13 cellular contexts compared by ENCODE assay signal in genomic region chr5:116668361-116668760, GRCh38.
DNase-seq lines count a peak whose midpoint lies in the region; FAIRE-seq and TF ChIP-seq lines count a peak whose summit lies in the region.
"Had no signal": no experiment of that assay in that cellular context is flagged by ENCODE, and none has a peak within 500 bp of the region (broad histone marks: within the 10 kb centered on the region; RNA-seq: fewer than 3 reads in every experiment).

No MANE protein-coding gene starts in this region.

- no peaks in the 10 kb centered on the region for H3K36me3 ChIP-seq in bronchial epithelial cell (ENCODE audit: control insufficient read depth, insufficient read depth, low read length)

- peaks cover 67% of the 10 kb centered on the region for H3K4me1 Mint-ChIP-seq in Calu3 (ENCODE audit: low read depth, unreplicated experiment)

- intact Hi-C loops in Calu3 (cut with micrococcal nuclease; ENCODE audit: unreplicated experiment) = loop anchor here (2.0 kb wide), 1 partner anchor 16 kb away; no protein-coding TSS in a partner anchor

- H3K27me3 ChIP-seq in bronchial epithelial cell (ENCODE audit: control insufficient read depth, insufficient read depth, low read length) = no peaks in the 10 kb centered on the region

- no peak for FAIRE-seq in bronchial epithelial cell (lab: Jason Lieb, UNC)
- FAIRE-seq: A549, H1 had no signal

- H3K27me3 Mint-ChIP-seq in Calu3 (ENCODE audit: unreplicated experiment) = no peaks in the 10 kb centered on the region

- no peak overlapping the region for H3K4me3 ChIP-seq in bronchial epithelial cell (ENCODE audit: low read depth, low read length)
- H3K4me3 ChIP-seq: A549 had no signal

- no peaks in the 10 kb centered on the region for H3K9me3 Mint-ChIP-seq in Calu3 (ENCODE audit: low read depth, unreplicated experiment)
- H3K9me3 Mint-ChIP-seq: CD4-positive, alpha-beta T cell; H9 had no signal

- BruUV-seq in Calu3 (replicated peaks; lab: Mats Ljungman, UMichigan) = no TSS peak

- H3K4me3 Mint-ChIP-seq in Calu3 (ENCODE audit: low read depth, unreplicated experiment) = no peak overlapping the region
- H3K4me3 Mint-ChIP-seq: CD4-positive, alpha-beta T cell; H9 had no signal

- H3K27ac Mint-ChIP-seq in Calu3 (ENCODE audit: unreplicated experiment) = peak overlapping the region; percentile 95
- H3K27ac Mint-ChIP-seq: CD4-positive, alpha-beta T cell; H9 had no signal

- TF ChIP-seq CTCF in Calu3 (IDR thresholded peaks at IDR 0.05; ENCODE audit: unreplicated experiment) (no peak), bronchial epithelial cell (IDR thresholded peaks at IDR 0.05; ENCODE audit: insufficient read depth, low read length, severe bottlenecking) (no peak)

- DNase-seq in Calu3 = no peak
- peak; percentile 47 for DNase-seq in bronchial epithelial cell (ENCODE audit: low read depth)
- peak; percentile 41 for DNase-seq in kidney tubule cell (ENCODE audit: low spot score)
- DNase-seq in ecto neural progenitor cell (ENCODE audit: low spot score) = no peak
- no peak for DNase-seq in medulla oblongata (ENCODE audit: extremely low spot score)
- no peak for DNase-seq in stimulated activated CD4-positive, alpha-beta T cell treated with anti-CD3 and anti-CD28 coated beads, Interleukin-4, amount 100 ng/mL, for 1 hour
- DNase-seq: AML-193; CD4-positive, alpha-beta T cell; DMS79 treated with DMSO at 0.1 percent for 48 hours; GF-D8; H9 had no signal

- peaks cover 6% of the 10 kb centered on the region for H3K36me3 Mint-ChIP-seq in Calu3 (ENCODE audit: insufficient read depth, unreplicated experiment)

- CTCF ChIA-PET in Calu3 (lab: Charles Lee) = interaction anchor here (0.8 to 1.6 kb wide), 3 partner anchors 9 to 93 kb away, joined by 3 to 5 read pairs (median 5); partner anchors contain the start of gene SEMA6A

Comparison
In these comparisons a context has a peak if more than half of its experiments do, and no peak if none do; other contexts are left out.
1. DNase-seq: peak in bronchial epithelial cell (single experiment) and kidney tubule cell (single experiment); none in Calu3 (single experiment), ecto neural progenitor cell (single experiment), medulla oblongata (single experiment) and stimulated activated CD4-positive, alpha-beta T cell treated with anti-CD3 and anti-CD28 coated beads, Interleukin-4, amount 100 ng/mL, for 1 hour (single experiment).